In the genomic region with DNA sequence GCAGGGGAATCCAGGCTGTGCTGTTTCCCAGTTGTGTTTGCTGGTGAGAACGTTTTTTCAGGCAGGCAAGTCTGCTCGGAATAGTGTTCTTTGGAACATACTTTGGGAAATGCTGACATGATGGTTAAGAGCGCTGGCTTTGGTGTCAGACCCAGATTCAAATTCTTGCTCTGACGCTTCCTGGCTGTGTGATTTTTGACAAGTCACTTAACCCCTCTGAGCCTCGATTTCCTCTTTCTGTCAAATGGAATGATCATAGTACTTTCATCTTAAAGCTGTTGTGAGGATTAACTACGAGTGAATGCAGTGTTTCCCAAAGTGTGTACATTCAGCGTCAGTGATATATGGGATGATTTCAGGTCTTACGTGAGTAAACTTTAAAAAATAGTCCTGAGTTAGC, we compare ENCODE assay signal across 20 cellular contexts. TPM values are rescaled to one million over a fixed set of nuclear protein-coding genes. Genes with fewer than 3 reads are reported as not detected.
DNase-seq lines count a peak whose midpoint lies in the region; ATAC-seq and TF ChIP-seq lines count a peak whose summit lies in the region.
"Had no signal": no experiment of that assay in that cellular context is flagged by ENCODE, and none has a peak within 500 bp of the region (broad histone marks: within the 10 kb centered on the region; RNA-seq: fewer than 3 reads in every experiment).

No MANE protein-coding gene starts in this region.

- H3K9me3 ChIP-seq in DND-41 (ENCODE audit: insufficient read depth, low read length, severe bottlenecking), result no peaks in the 10 kb centered on the region
- no peaks in the 10 kb centered on the region for H3K9me3 ChIP-seq in lower lobe of right lung
- H3K9me3 ChIP-seq: upper lobe of right lung had no signal

- no peak overlapping the region for H2AFZ ChIP-seq in DND-41 (ENCODE audit: low read depth, low read length)
- H2AFZ ChIP-seq: PC-9 had no signal

- H3K4me1 Mint-ChIP-seq in T-helper 2 cell treated with Interferon-gamma antibody and Interleukin-4, amounts not matched to agents 5 μg/mL and 100 μg/mL, for 36 hours (ENCODE audit: low read depth), result peaks cover 23% of the 10 kb centered on the region
- H3K4me1 Mint-ChIP-seq in activated naive CD8-positive, alpha-beta T cell (ENCODE audit: low read depth), result peaks cover 42% of the 10 kb centered on the region
- peaks cover 33 to 40% of the 10 kb centered on the region in 2 donors for H3K4me1 Mint-ChIP-seq in natural killer cell treated with Interleukin-12 subunit alpha and Interleukin-12 subunit beta and Interleukin-15 and Interleukin-18, amount 100 ng/mL, for 72 hours (ENCODE audit: low read depth in 2 of 2)

- peak overlapping the region; percentile 28 for H3K4me2 ChIP-seq in DND-41 (ENCODE audit: insufficient read depth, low read length)
- H3K4me2 ChIP-seq: PC-9, smooth muscle cell had no signal

- H3K4me3 Mint-ChIP-seq in T-helper 2 cell treated with Interferon-gamma antibody and Interleukin-4, amounts not matched to agents 5 μg/mL and 100 μg/mL, for 36 hours, result no peak overlapping the region
- H3K4me3 Mint-ChIP-seq in activated naive CD8-positive, alpha-beta T cell, result peak overlapping the region; percentile 97
- peak overlapping the region; percentile 70 for H3K4me3 Mint-ChIP-seq in natural killer cell treated with Interleukin-12 subunit alpha and Interleukin-12 subunit beta and Interleukin-15 and Interleukin-18, amount 100 ng/mL, for 72 hours

- H3K27me3 ChIP-seq in DND-41 (ENCODE audit: insufficient read depth, low read length, poor library complexity) (no peaks in the 10 kb centered on the region), lower lobe of right lung (ENCODE audit: low read depth) (no peaks in the 10 kb centered on the region)
- H3K27me3 ChIP-seq: upper lobe of right lung had no signal

- H3K9ac ChIP-seq in DND-41 (ENCODE audit: low read depth, low read length), result 0 out of 2 replicates have a peak overlapping the region, but pooled peaks have one; percentile 0

- DNase-seq in T-helper 2 cell treated with Interferon-gamma antibody and Interleukin-4, amounts not matched to agents 5 μg/mL and 100 μg/mL, for 36 hours (ENCODE audit: low spot score), result no peak
- DNase-seq in T-helper 2 cell (no peak), DND-41 (no peak), lower lobe of right lung (no peak), SK-N-DZ (ENCODE audit: low spot score) (no peak), COLO829 (ENCODE audit: low spot score) (no peak)
- DNase-seq in natural killer cell treated with Interleukin-12 subunit alpha and Interleukin-12 subunit beta and Interleukin-15 and Interleukin-18, amount 100 ng/mL, for 72 hours (ENCODE audit: low spot score), result no peak
- DNase-seq: 8988T; KG1; left cardiac atrium; NCI-H1048; NCI-H2107; NCI-H526; PC-9; stimulated activated naive CD4-positive, alpha-beta T cell; upper lobe of right lung had no signal

- no peak overlapping the region for H3K4me3 ChIP-seq in DND-41 (ENCODE audit: low read depth in 1 of 2, low read length in 2 of 2)
- no peak overlapping the region for H3K4me3 ChIP-seq in lower lobe of right lung
- H3K4me3 ChIP-seq: PC-9, SK-N-MC, smooth muscle cell, upper lobe of right lung had no signal

- H3K27ac ChIP-seq in DND-41 (ENCODE audit: low read length), result no peak overlapping the region
- no peak overlapping the region for H3K27ac ChIP-seq in lower lobe of right lung
- H3K27ac ChIP-seq: HL-60, PC-9, SK-N-MC, upper lobe of right lung had no signal

- H3K27ac Mint-ChIP-seq in T-helper 2 cell treated with Interferon-gamma antibody and Interleukin-4, amounts not matched to agents 5 μg/mL and 100 μg/mL, for 36 hours, result peak overlapping the region; percentile 34
- peak overlapping the region; percentile 88 for H3K27ac Mint-ChIP-seq in activated naive CD8-positive, alpha-beta T cell
- H3K27ac Mint-ChIP-seq in natural killer cell treated with Interleukin-12 subunit alpha and Interleukin-12 subunit beta and Interleukin-15 and Interleukin-18, amount 100 ng/mL, for 72 hours, result peak overlapping the region; percentile 83 to 90

- peaks cover 51% of the 10 kb centered on the region for H3K79me2 ChIP-seq in DND-41 (ENCODE audit: insufficient read depth, low read length)

- H3K4me1 ChIP-seq in DND-41 (ENCODE audit: insufficient read depth, low read length) (peaks cover 40% of the 10 kb centered on the region), lower lobe of right lung (peaks cover 41% of the 10 kb centered on the region)

- H4K20me1 ChIP-seq in DND-41 (ENCODE audit: insufficient read depth, low read length), result peaks cover 52% of the 10 kb centered on the region

- H3K36me3 Mint-ChIP-seq in T-helper 2 cell treated with Interferon-gamma antibody and Interleukin-4, amounts not matched to agents 5 μg/mL and 100 μg/mL, for 36 hours (ENCODE audit: low read depth), result peaks cover 59% of the 10 kb centered on the region
- peaks cover 20% of the 10 kb centered on the region for H3K36me3 Mint-ChIP-seq in activated naive CD8-positive, alpha-beta T cell
- H3K36me3 Mint-ChIP-seq in natural killer cell treated with Interleukin-12 subunit alpha and Interleukin-12 subunit beta and Interleukin-15 and Interleukin-18, amount 100 ng/mL, for 72 hours, result peaks cover 28% of the 10 kb centered on the region

- no peak for ATAC-seq in DND-41 (ENCODE audit: insufficient read depth, low read depth)
- ATAC-seq in natural killer cell treated with Interleukin-12 subunit alpha and Interleukin-12 subunit beta and Interleukin-15 and Interleukin-18, amount 100 ng/mL, for 72 hours, result no peak
- no peak for ATAC-seq in lower lobe of right lung
- ATAC-seq: left cardiac atrium, upper lobe of right lung had no signal

- no peaks in the 10 kb centered on the region for H3K9me3 Mint-ChIP-seq in T-helper 2 cell treated with Interferon-gamma antibody and Interleukin-4, amounts not matched to agents 5 μg/mL and 100 μg/mL, for 36 hours
- no peaks in the 10 kb centered on the region for H3K9me3 Mint-ChIP-seq in activated naive CD8-positive, alpha-beta T cell (ENCODE audit: low read depth)
- H3K9me3 Mint-ChIP-seq in natural killer cell treated with Interleukin-12 subunit alpha and Interleukin-12 subunit beta and Interleukin-15 and Interleukin-18, amount 100 ng/mL, for 72 hours, result no peaks in the 10 kb centered on the region

- peaks cover 81% of the 10 kb centered on the region for H3K36me3 ChIP-seq in DND-41 (ENCODE audit: insufficient read depth, low read length)
- H3K36me3 ChIP-seq in lower lobe of right lung, result peaks cover 74% of the 10 kb centered on the region

- H3K27me3 Mint-ChIP-seq in T-helper 2 cell treated with Interferon-gamma antibody and Interleukin-4, amounts not matched to agents 5 μg/mL and 100 μg/mL, for 36 hours (ENCODE audit: low read depth), result no peaks in the 10 kb centered on the region
- no peaks in the 10 kb centered on the region for H3K27me3 Mint-ChIP-seq in activated naive CD8-positive, alpha-beta T cell
- H3K27me3 Mint-ChIP-seq in natural killer cell treated with Interleukin-12 subunit alpha and Interleukin-12 subunit beta and Interleukin-15 and Interleukin-18, amount 100 ng/mL, for 72 hours, result no peaks in the 10 kb centered on the region

- intact Hi-C loops in lower lobe of right lung (cut with DNase I), result no loop called here

- TF ChIP-seq CTCF in DND-41 (IDR thresholded peaks at IDR 0.05; ENCODE audit: borderline replicate concordance, extremely low read depth, low read length, poor library complexity, severe bottlenecking), result no peak
- TF ChIP-seq CTCF in lower lobe of right lung (IDR thresholded peaks at IDR 0.05), result no peak

RNA-seq across cellular contexts. Expression of gene FBRS, which starts 4.8 kb away (rescaled TPM):
- total RNA-seq in natural killer cell treated with Interleukin-12 subunit alpha and Interleukin-12 subunit beta and Interleukin-15 and Interleukin-18, amount 100 ng/mL, for 72 hours, result 100 to 1,000 TPM; 140 to 147 TPM
- total RNA-seq in lower lobe of right lung, result 68.6 TPM
- 21.6 and 21.9 TPM in 2 replicates for polyA plus RNA-seq in SK-N-DZ (2014; cell fraction: cytosol; rRNA removed)
- polyA plus RNA-seq in SK-N-DZ (2014; cell fraction: nucleus; rRNA removed), result 38.3 and 53.2 TPM in 2 replicates

RNA-seq across cellular contexts. Expression of gene PRR14, which starts 12.3 kb away (rescaled TPM):
- total RNA-seq in natural killer cell treated with Interleukin-12 subunit alpha and Interleukin-12 subunit beta and Interleukin-15 and Interleukin-18, amount 100 ng/mL, for 72 hours, result 100 to 1,000 TPM; 128 to 197 TPM
- 46.3 TPM for total RNA-seq in lower lobe of right lung
- 11.3 and 11.7 TPM in 2 replicates for polyA plus RNA-seq in SK-N-DZ (2014; cell fraction: cytosol; rRNA removed)
- 57.9 and 107 TPM in 2 replicates for polyA plus RNA-seq in SK-N-DZ (2014; cell fraction: nucleus; rRNA removed)

RNA-seq across cellular contexts. Expression of gene SRCAP, which starts 35.9 kb away (rescaled TPM):
- 100 to 1,000 TPM in 1 of 2 donors, 10 to 100 TPM in 1; 90.8 to 121 TPM for total RNA-seq in natural killer cell treated with Interleukin-12 subunit alpha and Interleukin-12 subunit beta and Interleukin-15 and Interleukin-18, amount 100 ng/mL, for 72 hours
- 73.8 TPM for total RNA-seq in lower lobe of right lung
- polyA plus RNA-seq in SK-N-DZ (2014; cell fraction: cytosol; rRNA removed), result 1.5 and 2.9 TPM in 2 replicates
- 3.0 and 9.9 TPM in 2 replicates for polyA plus RNA-seq in SK-N-DZ (2014; cell fraction: nucleus; rRNA removed)

RNA-seq across cellular contexts. Expression of gene ZNF689, which starts 52.8 kb away (rescaled TPM):
- total RNA-seq in natural killer cell treated with Interleukin-12 subunit alpha and Interleukin-12 subunit beta and Interleukin-15 and Interleukin-18, amount 100 ng/mL, for 72 hours, result 10 to 100 TPM in 1 of 2 donors, 1 to 10 TPM in 1; 9.4 to 14.3 TPM
- total RNA-seq in lower lobe of right lung, result 7.7 TPM
- polyA plus RNA-seq in SK-N-DZ (2014; cell fraction: cytosol; rRNA removed), result 17.3 and 17.5 TPM in 2 replicates
- polyA plus RNA-seq in SK-N-DZ (2014; cell fraction: nucleus; rRNA removed), result 13.5 and 17.8 TPM in 2 replicates

Comparison
In these comparisons a context has a peak if more than half of its experiments do, and no peak if none do; other contexts are left out.
1. H3K27ac Mint-ChIP-seq: peak in every context shown above with its lines; median percentile 88 in activated naive CD8-positive, alpha-beta T cell; 86 in natural killer cell treated with Interleukin-12 subunit alpha and Interleukin-12 subunit beta and Interleukin-15 and Interleukin-18, amount 100 ng/mL, for 72 hours; 34 in T-helper 2 cell treated with Interferon-gamma antibody and Interleukin-4, amounts not matched to agents 5 μg/mL and 100 μg/mL, for 36 hours.